In the genomic region with DNA sequence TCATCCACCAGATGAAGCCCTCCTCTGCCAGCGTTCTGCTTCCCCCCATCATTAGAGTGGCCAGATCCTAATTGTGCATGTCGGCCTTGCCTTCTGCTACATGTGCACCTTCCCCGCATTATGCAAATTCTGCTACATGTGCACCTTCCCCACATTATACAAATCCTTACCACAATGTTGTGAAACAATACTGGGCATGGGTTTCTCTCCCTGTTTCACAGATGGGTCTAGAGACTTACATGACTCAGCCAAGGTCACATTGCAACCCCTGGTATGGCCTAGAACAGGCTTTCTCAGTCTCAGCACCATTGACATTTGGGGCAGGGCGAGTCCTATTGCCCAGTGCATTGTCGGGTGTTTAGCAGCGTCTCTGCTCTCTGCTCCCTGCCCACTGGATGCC, we compare ENCODE assay signal across 24 cellular contexts. TPM values are rescaled to one million over a fixed set of nuclear protein-coding genes. Genes with fewer than 3 reads are reported as not detected.
A peak's percentile ranks its signal among the peaks of the same experiment; 100 is the strongest.
DNase-seq lines count a peak whose midpoint lies in the region; ATAC-seq and TF ChIP-seq lines count a peak whose summit lies in the region.
"Had no signal": no experiment of that assay in that cellular context is flagged by ENCODE, and none has a peak within 500 bp of the region (broad histone marks: within the 10 kb centered on the region; RNA-seq: fewer than 3 reads in every experiment).

No MANE protein-coding gene starts in this region.

- H3K27me3 ChIP-seq in breast epithelium (no peaks in the 10 kb centered on the region), OCI-LY3 (ENCODE audit: low read depth, low read length) (no peaks in the 10 kb centered on the region), upper lobe of right lung (no peaks in the 10 kb centered on the region)
- H3K27me3 ChIP-seq: vagina had no signal

- H3K4me1 ChIP-seq in breast epithelium (no peaks in the 10 kb centered on the region), OCI-LY3 (ENCODE audit: low read length) (peaks cover 23% of the 10 kb centered on the region), upper lobe of right lung (peaks cover 5% of the 10 kb centered on the region)
- H3K4me1 ChIP-seq: vagina had no signal

- TF ChIP-seq CTCF in MCF 10A (IDR thresholded peaks at IDR 0.05; ENCODE audit: unreplicated experiment) (no peak), breast epithelium (IDR thresholded peaks at IDR 0.05) (no peak), OCI-LY3 (IDR thresholded peaks at IDR 0.05; ENCODE audit: low read depth, low read length) (no peak), upper lobe of right lung (IDR thresholded peaks at IDR 0.05) (no peak)

- no peaks in the 10 kb centered on the region for H3K79me2 ChIP-seq in OCI-LY3 (ENCODE audit: low read length)

- no peak overlapping the region for H3K27ac Mint-ChIP-seq in MCF 10A (ENCODE audit: low read depth, unreplicated experiment)
- H3K27ac Mint-ChIP-seq: activated B cell treated with CpG ODN at 0.5 μM for 24 hours; activated T-helper 17 cell treated with anti-CD3 and anti-CD28 coated beads, Interleukin-2, amount 50 U/mL, for 72 hours; CD4-positive, alpha-beta T cell; endodermal cell; stimulated activated naive CD8-positive, alpha-beta T cell treated with anti-CD3 and anti-CD28 coated beads, Interleukin-15, amount 100 ng/mL, for 72 hours had no signal

- ATAC-seq in upper lobe of right lung (peak; percentile 64), GM21786 (IDR thresholded peaks at IDR 0.05; ENCODE audit: unreplicated experiment) (no peak)
- ATAC-seq: A549; activated T-helper 17 cell treated with anti-CD3 and anti-CD28 coated beads, Interleukin-2, amount 50 U/mL, for 72 hours; stimulated activated naive CD8-positive, alpha-beta T cell treated with anti-CD3 and anti-CD28 coated beads, Interleukin-15, amount 100 ng/mL, for 72 hours had no signal

- no peaks in the 10 kb centered on the region for H3K36me3 Mint-ChIP-seq in MCF 10A (ENCODE audit: insufficient read depth, unreplicated experiment)

- intact Hi-C loops in MCF 10A (cut with micrococcal nuclease) (no loop called here), breast epithelium (cut with DNase I; ENCODE audit: low total_unique reads) (no loop called here), upper lobe of right lung (cut with DNase I) (no loop called here)

- H3K9me3 ChIP-seq in breast epithelium (no peaks in the 10 kb centered on the region), OCI-LY3 (ENCODE audit: insufficient read depth, low read length) (no peaks in the 10 kb centered on the region), upper lobe of right lung (no peaks in the 10 kb centered on the region)
- H3K9me3 ChIP-seq: A549, vagina had no signal

- CTCF ChIA-PET in MCF 10A (lab: Yijun Ruan, JAX), result no interaction called here
- CTCF ChIA-PET in HEK293T (lab: Yijun Ruan, JAX), result interaction anchor here (0.7 kb wide), 1 partner anchor 421 kb away, joined by 3 read pairs; no protein-coding TSS in a partner anchor

- BruUV-seq in MCF 10A (replicated peaks; lab: Mats Ljungman, UMichigan), result no TSS peak

- H3K4me1 Mint-ChIP-seq in MCF 10A (ENCODE audit: insufficient read depth, unreplicated experiment), result peaks cover 5% of the 10 kb centered on the region
- H3K4me1 Mint-ChIP-seq: activated B cell treated with CpG ODN at 0.5 μM for 24 hours; activated T-helper 17 cell treated with anti-CD3 and anti-CD28 coated beads, Interleukin-2, amount 50 U/mL, for 72 hours; stimulated activated naive CD8-positive, alpha-beta T cell treated with anti-CD3 and anti-CD28 coated beads, Interleukin-15, amount 100 ng/mL, for 72 hours had no signal

- DNase-seq in MCF 10A (ENCODE audit: unreplicated experiment) (peak; percentile 84), breast epithelium (ENCODE audit: low spot score in 2 of 2) (no peak), fibroblast of gingiva (ENCODE audit: low read depth) (peak; percentile 94), upper lobe of right lung (no peak), HEK293T (ENCODE audit: extremely low spot score) (no peak), NCI-H1048 (lab: John Stamatoyannopoulos, UW) (no peak)
- DNase-seq: activated B cell treated with CpG ODN at 0.5 μM for 24 hours; activated CD8-positive, alpha-beta memory T cell treated with anti-CD3 and anti-CD28 coated beads for 24 hours; CD4-positive, alpha-beta T cell; DMS79; endodermal cell; KBM-7; NCI-H1694; nephron progenitor cell; retina; stimulated activated naive CD8-positive, alpha-beta T cell treated with anti-CD3 and anti-CD28 coated beads, Interleukin-15, amount 100 ng/mL, for 72 hours had no signal

- POLR2A ChIA-PET in MCF 10A (lab: Yijun Ruan, JAX) (no interaction called here), HEK293T (lab: Yijun Ruan, JAX) (no interaction called here)

- no peaks in the 10 kb centered on the region for H3K9me3 Mint-ChIP-seq in MCF 10A (ENCODE audit: unreplicated experiment)
- H3K9me3 Mint-ChIP-seq: activated B cell treated with CpG ODN at 0.5 μM for 24 hours; activated T-helper 17 cell treated with anti-CD3 and anti-CD28 coated beads, Interleukin-2, amount 50 U/mL, for 72 hours; CD4-positive, alpha-beta T cell; stimulated activated naive CD8-positive, alpha-beta T cell treated with anti-CD3 and anti-CD28 coated beads, Interleukin-15, amount 100 ng/mL, for 72 hours had no signal

- H3K27me3 Mint-ChIP-seq in MCF 10A (ENCODE audit: insufficient read depth, unreplicated experiment), result no peaks in the 10 kb centered on the region
- H3K27me3 Mint-ChIP-seq: CD4-positive, alpha-beta T cell had no signal

- no peak for TF ChIP-seq POLR2A in breast epithelium (IDR thresholded peaks at IDR 0.05)

- no peaks in the 10 kb centered on the region for H3K36me3 ChIP-seq in breast epithelium
- no peaks in the 10 kb centered on the region for H3K36me3 ChIP-seq in OCI-LY3 (replicated peaks; ENCODE audit: low read depth, low read length)
- no peaks in the 10 kb centered on the region for H3K36me3 ChIP-seq in upper lobe of right lung
- H3K36me3 ChIP-seq: vagina had no signal

- peak overlapping the region; percentile 45; the same call in 1 of the 2 replicates for H3K4me2 ChIP-seq in OCI-LY3 (ENCODE audit: low read length)
- H3K4me2 ChIP-seq: A549 had no signal

- no peaks in the 10 kb centered on the region for H4K20me1 ChIP-seq in OCI-LY3 (ENCODE audit: insufficient read depth, low read length)

- no peak overlapping the region for H3K4me3 Mint-ChIP-seq in MCF 10A (ENCODE audit: unreplicated experiment)
- H3K4me3 Mint-ChIP-seq: activated B cell treated with CpG ODN at 0.5 μM for 24 hours; activated T-helper 17 cell treated with anti-CD3 and anti-CD28 coated beads, Interleukin-2, amount 50 U/mL, for 72 hours; CD4-positive, alpha-beta T cell; endodermal cell; nephron progenitor cell; stimulated activated naive CD8-positive, alpha-beta T cell treated with anti-CD3 and anti-CD28 coated beads, Interleukin-15, amount 100 ng/mL, for 72 hours had no signal

- H3K4me3 ChIP-seq in breast epithelium (no peak overlapping the region), OCI-LY3 (ENCODE audit: low read length) (no peak overlapping the region), upper lobe of right lung (no peak overlapping the region)
- H3K4me3 ChIP-seq: A549, vagina had no signal

- H3K27ac ChIP-seq in breast epithelium (no peak overlapping the region), OCI-LY3 (ENCODE audit: low read length) (no peak overlapping the region), upper lobe of right lung (no peak overlapping the region)
- H3K27ac ChIP-seq: A549, vagina had no signal

- H3K9ac ChIP-seq in OCI-LY3 (ENCODE audit: low read length), result no peak overlapping the region

- H2AFZ ChIP-seq in OCI-LY3 (ENCODE audit: low read depth, low read length), result no peak overlapping the region

TF ChIP-seq in HEK293T, 16 proteins besides CTCF, POLR2A, EP300 and RAD21:
- TF ChIP-seq TARDBP (IDR thresholded peaks at IDR 0.05), result no peak

RNA-seq across cellular contexts. Expression of a gene that starts 1.0 kb away (rescaled TPM):
- total RNA-seq in MCF 10A (2022), result not detected in 2 replicates
- not detected for total RNA-seq in breast epithelium
- total RNA-seq in upper lobe of right lung, result not detected
- total RNA-seq: activated B cell treated with CpG ODN at 0.5 μM for 24 hours; activated T-helper 17 cell treated with anti-CD3 and anti-CD28 coated beads, Interleukin-2, amount 50 U/mL, for 72 hours; CD4-positive, alpha-beta T cell; cerebellum; endodermal cell; lung microvascular endothelial cell; NCI-H460; vagina had no signal

RNA-seq across cellular contexts. Expression of a gene that starts 17.3 kb away (rescaled TPM):
- total RNA-seq in MCF 10A (2022), result not detected in 2 replicates
- total RNA-seq in breast epithelium, result under 1 TPM in 1 of 3 donors, not detected in 2; 0.16 TPM
- total RNA-seq in upper lobe of right lung, result 0.23 TPM
- total RNA-seq: activated T-helper 17 cell treated with anti-CD3 and anti-CD28 coated beads, Interleukin-2, amount 50 U/mL, for 72 hours; cerebellum; endodermal cell; lung microvascular endothelial cell; NCI-H460; vagina had no signal

RNA-seq across cellular contexts. Expression of a gene that starts 20.4 kb away (rescaled TPM):
- not detected in 2 replicates for total RNA-seq in MCF 10A (2022)
- not detected for total RNA-seq in breast epithelium
- total RNA-seq in upper lobe of right lung, result not detected
- total RNA-seq: activated B cell treated with CpG ODN at 0.5 μM for 24 hours; activated T-helper 17 cell treated with anti-CD3 and anti-CD28 coated beads, Interleukin-2, amount 50 U/mL, for 72 hours; CD4-positive, alpha-beta T cell; cerebellum; endodermal cell; lung microvascular endothelial cell; NCI-H460; vagina had no signal

RNA-seq across cellular contexts. Expression of a gene that starts 45.8 kb away (rescaled TPM):
- total RNA-seq in MCF 10A (2022) (45.1 and 48.5 TPM in 2 replicates), breast epithelium (10 to 100 TPM; 24.9 to 43.9 (median 32.8) TPM), upper lobe of right lung (64.3 TPM)

Comparison
In these comparisons a context has a peak if more than half of its experiments do, and no peak if none do; other contexts are left out.
1. DNase-seq: peak in MCF 10A (single experiment) and fibroblast of gingiva (single experiment); none in breast epithelium (0 of 2), upper lobe of right lung (single experiment), HEK293T (single experiment) and NCI-H1048 (single experiment).